Comparison of ENCODE assay signal across 8 cellular contexts in genomic region chr1:145997156-145998023, GRCh38. TPM values are rescaled to one million over a fixed set of nuclear protein-coding genes. Genes with fewer than 3 reads are reported as not detected.
DNase-seq lines count a peak whose midpoint lies in the region; ATAC-seq and TF ChIP-seq lines count a peak whose summit lies in the region.

No MANE protein-coding gene starts in this region.

- peak; percentile 23 for ATAC-seq in GM21381 (IDR thresholded peaks at IDR 0.05; ENCODE audit: unreplicated experiment)
- peak; percentile 59 for ATAC-seq in activated CD8-positive, alpha-beta T cell treated with anti-CD3 and anti-CD28 coated beads, Interleukin-2, amount 10 ng/mL, durations not matched to agents 7 days and 5 days

- H3K4me2 ChIP-seq in neural cell (ENCODE audit: low read length): peak overlapping the region; percentile 85

- POLR2A ChIA-PET in CD8-positive, alpha-beta memory T cell (lab: Charles Lee): interaction anchor here (0.8 to 11.4 kb wide), 10 partner anchors 9 to 139 kb away, joined by 4 to 229 read pairs (median 16); partner anchors contain the start of genes ANKRD34A, LIX1L, PEX11B and PIAS3
- POLR2A ChIA-PET in activated CD8-positive, alpha-beta T cell treated with anti-CD3 and anti-CD28 coated beads, Interleukin-2, amount 10 ng/mL, durations not matched to agents 7 days and 5 days (lab: Charles Lee): interaction anchor here (0.8 to 11.5 kb wide), 14 partner anchors 9 to 79 kb away, joined by 3 to 373 read pairs (median 11); partner anchors contain the start of genes ANKRD34A, LIX1L, PEX11B and POLR3GL

- no peaks in the 10 kb centered on the region for H3K9me2 ChIP-seq in neural cell (ENCODE audit: insufficient read depth, low read length)

- H4K20me1 ChIP-seq in neural cell (ENCODE audit: insufficient read depth): peaks cover 39% of the 10 kb centered on the region

- peak overlapping the region; percentile 99 for H3K4me3 ChIP-seq in CD8-positive, alpha-beta memory T cell (ENCODE audit: low read length)
- H3K4me3 ChIP-seq in epithelial cell of proximal tubule (ENCODE audit: low read depth, low read length): peak overlapping the region; percentile 81
- H3K4me3 ChIP-seq in neural cell (ENCODE audit: low read length): peak overlapping the region; percentile 79

- H3K9me3 ChIP-seq in CD8-positive, alpha-beta memory T cell (ENCODE audit: low read length): no peaks in the 10 kb centered on the region
- no peaks in the 10 kb centered on the region for H3K9me3 ChIP-seq in neural cell (ENCODE audit: low read length)

- TF ChIP-seq EP300 in neural cell (conservative IDR thresholded peaks at IDR 0.05; ENCODE audit: poor library complexity, severe bottlenecking): no peak

- peak overlapping the region; percentile 68 for H3K9ac ChIP-seq in neural cell (ENCODE audit: low read length)

- peak overlapping the region; percentile 84 to 98 (median 98) for H3K27ac Mint-ChIP-seq in CD8-positive, alpha-beta memory T cell
- peak overlapping the region; percentile 95 for H3K27ac Mint-ChIP-seq in activated CD8-positive, alpha-beta T cell treated with anti-CD3 and anti-CD28 coated beads, Interleukin-2, amount 10 ng/mL, durations not matched to agents 7 days and 5 days

- peaks cover 56 to 66% (median 62%) of the 10 kb centered on the region in 3 donors for H3K4me1 Mint-ChIP-seq in CD8-positive, alpha-beta memory T cell
- H3K4me1 Mint-ChIP-seq in activated CD8-positive, alpha-beta T cell treated with anti-CD3 and anti-CD28 coated beads, Interleukin-2, amount 10 ng/mL, durations not matched to agents 7 days and 5 days (ENCODE audit: low read depth): peaks cover 54% of the 10 kb centered on the region

- H3F3A ChIP-seq in neural cell (ENCODE audit: insufficient read depth, low read length, poor library complexity, severe bottlenecking): peaks cover 3% of the 10 kb centered on the region

- peaks cover 58% of the 10 kb centered on the region for H3K4me1 ChIP-seq in CD8-positive, alpha-beta memory T cell (ENCODE audit: insufficient read depth, low read length)

- H3K27me3 Mint-ChIP-seq in CD8-positive, alpha-beta memory T cell: peaks cover 0 to 3% of the 10 kb centered on the region in 2 donors
- H3K27me3 Mint-ChIP-seq in activated CD8-positive, alpha-beta T cell treated with anti-CD3 and anti-CD28 coated beads, Interleukin-2, amount 10 ng/mL, durations not matched to agents 7 days and 5 days (ENCODE audit: low read depth): no peaks in the 10 kb centered on the region

- H3K4me3 Mint-ChIP-seq in CD8-positive, alpha-beta memory T cell: peak overlapping the region; percentile 94 to 99 (median 99)
- peak overlapping the region; percentile 87 for H3K4me3 Mint-ChIP-seq in activated CD8-positive, alpha-beta T cell treated with anti-CD3 and anti-CD28 coated beads, Interleukin-2, amount 10 ng/mL, durations not matched to agents 7 days and 5 days

- TF ChIP-seq RAD21 in neural cell (conservative IDR thresholded peaks at IDR 0.05): no peak

- peaks cover 38% of the 10 kb centered on the region for H3K36me3 ChIP-seq in CD8-positive, alpha-beta memory T cell (ENCODE audit: insufficient read depth, low read length)
- H3K36me3 ChIP-seq in neural cell (ENCODE audit: insufficient read depth, low read length): peaks cover 24% of the 10 kb centered on the region

- H3K36me3 Mint-ChIP-seq in CD8-positive, alpha-beta memory T cell: peaks cover 37 to 49% (median 40%) of the 10 kb centered on the region in 3 donors
- H3K36me3 Mint-ChIP-seq in activated CD8-positive, alpha-beta T cell treated with anti-CD3 and anti-CD28 coated beads, Interleukin-2, amount 10 ng/mL, durations not matched to agents 7 days and 5 days (ENCODE audit: low read depth): peaks cover 40% of the 10 kb centered on the region

- peaks cover 0 to 5% (median 0%) of the 10 kb centered on the region in 5 donors for H3K9me3 Mint-ChIP-seq in CD8-positive, alpha-beta memory T cell
- H3K9me3 Mint-ChIP-seq in activated CD8-positive, alpha-beta T cell treated with anti-CD3 and anti-CD28 coated beads, Interleukin-2, amount 10 ng/mL, durations not matched to agents 7 days and 5 days (ENCODE audit: insufficient read depth): no peaks in the 10 kb centered on the region

- peaks cover 48% of the 10 kb centered on the region for H3K79me2 ChIP-seq in neural cell (replicated peaks; ENCODE audit: insufficient read depth, low read length)

- H3K27me3 ChIP-seq in CD8-positive, alpha-beta memory T cell (ENCODE audit: insufficient read depth, low read length, poor library complexity, severe bottlenecking): no peaks in the 10 kb centered on the region
- H3K27me3 ChIP-seq in neural cell (ENCODE audit: insufficient read depth, low read depth, low read length): no peaks in the 10 kb centered on the region

- TF ChIP-seq CTCF in epithelial cell of proximal tubule (conservative IDR thresholded peaks at IDR 0.05; ENCODE audit: low read depth, low read length) (peak; percentile 12), neural cell (IDR thresholded peaks at IDR 0.05; ENCODE audit: poor library complexity, severe bottlenecking) (no peak)

- CTCF ChIA-PET in CD8-positive, alpha-beta memory T cell (lab: Charles Lee): interaction anchor here (0.9 to 26.4 kb wide), 10 partner anchors 10 to 152 kb away, joined by 3 to 475 read pairs (median 4); partner anchors contain the start of genes NUDT17, PIAS3 and RBM8A
- CTCF ChIA-PET in activated CD8-positive, alpha-beta T cell treated with anti-CD3 and anti-CD28 coated beads, Interleukin-2, amount 10 ng/mL, durations not matched to agents 7 days and 5 days (lab: Charles Lee): interaction anchor here (1.1 to 12.8 kb wide), 10 partner anchors 10 to 151 kb away, joined by 3 to 235 read pairs (median 6); partner anchors contain the start of genes ANKRD34A and POLR3GL

- peak overlapping the region; percentile 35 for H2AFZ ChIP-seq in neural cell (ENCODE audit: low read depth, low read length)

- peak; percentile 32 to 84 (median 68) for DNase-seq in CD8-positive, alpha-beta memory T cell
- DNase-seq in NCI-H1694 (lab: John Stamatoyannopoulos, UW) (peak; percentile 24), epithelial cell of proximal tubule (ENCODE audit: low read depth) (no peak), AG20443 (ENCODE audit: low spot score) (no peak), NCI-H2196 (lab: John Stamatoyannopoulos, UW; ENCODE audit: unreplicated experiment) (no peak)
- DNase-seq in activated CD8-positive, alpha-beta T cell treated with anti-CD3 and anti-CD28 coated beads, Interleukin-2, amount 10 ng/mL, durations not matched to agents 7 days and 5 days: peak; percentile 73

- peak overlapping the region; percentile 92 for H3K27ac ChIP-seq in CD8-positive, alpha-beta memory T cell (ENCODE audit: low read depth, low read length)
- H3K27ac ChIP-seq in neural cell (ENCODE audit: low read length): peak overlapping the region; percentile 78

TF ChIP-seq in neural cell, 6 proteins besides CTCF, POLR2A, EP300 and RAD21:
- TF ChIP-seq SMC3 (conservative IDR thresholded peaks at IDR 0.05; ENCODE audit: poor library complexity): no peak

RNA-seq across cellular contexts. Expression of gene TXNIP, which starts 1.0 kb away (rescaled TPM):
- total RNA-seq in CD8-positive, alpha-beta memory T cell: 100 to 1,000 TPM; 167 to 170 TPM
- polyA plus RNA-seq in CD8-positive, alpha-beta memory T cell: 4,579 TPM
- total RNA-seq in activated CD8-positive, alpha-beta T cell treated with anti-CD3 and anti-CD28 coated beads, Interleukin-2, amount 10 ng/mL, durations not matched to agents 7 days and 5 days: 100 to 1,000 TPM; 190 to 195 TPM
- 22.1 and 198 TPM in 2 replicates for total RNA-seq in epithelial cell of proximal tubule
- polyA plus RNA-seq in neural cell: 140 and 165 TPM in 2 replicates
- polyA minus RNA-seq in neural cell: 601 and 667 TPM in 2 replicates

RNA-seq across cellular contexts. Expression of gene HJV, which starts 24.1 kb away (rescaled TPM):
- not detected for total RNA-seq in CD8-positive, alpha-beta memory T cell
- not detected for polyA plus RNA-seq in CD8-positive, alpha-beta memory T cell
- not detected for total RNA-seq in activated CD8-positive, alpha-beta T cell treated with anti-CD3 and anti-CD28 coated beads, Interleukin-2, amount 10 ng/mL, durations not matched to agents 7 days and 5 days
- 0.35 TPM in 1 of 2 replicates, not detected in the other for total RNA-seq in epithelial cell of proximal tubule
- polyA plus RNA-seq in neural cell: not detected in 2 replicates
- 0.49 TPM in 1 of 2 replicates, not detected in the other for polyA minus RNA-seq in neural cell

RNA-seq across cellular contexts. Expression of gene POLR3GL, which starts 32.9 kb away (rescaled TPM):
- total RNA-seq in CD8-positive, alpha-beta memory T cell: 10 to 100 TPM; 21.6 to 22.8 TPM
- 103 TPM for polyA plus RNA-seq in CD8-positive, alpha-beta memory T cell
- 10 to 100 TPM; 25.0 to 26.5 TPM for total RNA-seq in activated CD8-positive, alpha-beta T cell treated with anti-CD3 and anti-CD28 coated beads, Interleukin-2, amount 10 ng/mL, durations not matched to agents 7 days and 5 days
- 15.6 and 16.1 TPM in 2 replicates for total RNA-seq in epithelial cell of proximal tubule
- 37.5 and 38.6 TPM in 2 replicates for polyA plus RNA-seq in neural cell
- 10.2 and 19.2 TPM in 2 replicates for polyA minus RNA-seq in neural cell

RNA-seq across cellular contexts. Expression of gene ANKRD34A, which starts 33.0 kb away (rescaled TPM):
- 1 to 10 TPM; 6.9 to 8.7 TPM for total RNA-seq in CD8-positive, alpha-beta memory T cell
- polyA plus RNA-seq in CD8-positive, alpha-beta memory T cell: 0.97 TPM
- total RNA-seq in activated CD8-positive, alpha-beta T cell treated with anti-CD3 and anti-CD28 coated beads, Interleukin-2, amount 10 ng/mL, durations not matched to agents 7 days and 5 days: 1 to 10 TPM; 1.8 to 2.4 TPM
- 0.06 and 0.14 TPM in 2 replicates for total RNA-seq in epithelial cell of proximal tubule
- polyA plus RNA-seq in neural cell: 0.16 and 1.7 TPM in 2 replicates
- polyA minus RNA-seq in neural cell: 0.73 and 1.5 TPM in 2 replicates

RNA-seq across cellular contexts. Expression of gene LIX1L, which starts 39.6 kb away (rescaled TPM):
- 10 to 100 TPM; 41.8 to 42.6 TPM for total RNA-seq in CD8-positive, alpha-beta memory T cell
- 33.5 TPM for polyA plus RNA-seq in CD8-positive, alpha-beta memory T cell
- total RNA-seq in activated CD8-positive, alpha-beta T cell treated with anti-CD3 and anti-CD28 coated beads, Interleukin-2, amount 10 ng/mL, durations not matched to agents 7 days and 5 days: 10 to 100 TPM; 45.8 to 48.4 TPM
- total RNA-seq in epithelial cell of proximal tubule: 22.3 and 32.5 TPM in 2 replicates
- polyA plus RNA-seq in neural cell: 15.7 and 17.0 TPM in 2 replicates
- 15.1 and 16.9 TPM in 2 replicates for polyA minus RNA-seq in neural cell

Comparison
In these comparisons a context has a peak if more than half of its experiments do, and no peak if none do; other contexts are left out.
1. DNase-seq: peak in CD8-positive, alpha-beta memory T cell (5 of 5), NCI-H1694 (single experiment) and activated CD8-positive, alpha-beta T cell treated with anti-CD3 and anti-CD28 coated beads, Interleukin-2, amount 10 ng/mL, durations not matched to agents 7 days and 5 days (single experiment); none in epithelial cell of proximal tubule (single experiment), AG20443 (single experiment) and NCI-H2196 (single experiment).
2. Peak in every context shown above with its lines, with median percentiles within 50 percentile points of each other: H3K4me3 ChIP-seq.